1 cellular context compared by ENCODE assay signal in the genomic region with DNA sequence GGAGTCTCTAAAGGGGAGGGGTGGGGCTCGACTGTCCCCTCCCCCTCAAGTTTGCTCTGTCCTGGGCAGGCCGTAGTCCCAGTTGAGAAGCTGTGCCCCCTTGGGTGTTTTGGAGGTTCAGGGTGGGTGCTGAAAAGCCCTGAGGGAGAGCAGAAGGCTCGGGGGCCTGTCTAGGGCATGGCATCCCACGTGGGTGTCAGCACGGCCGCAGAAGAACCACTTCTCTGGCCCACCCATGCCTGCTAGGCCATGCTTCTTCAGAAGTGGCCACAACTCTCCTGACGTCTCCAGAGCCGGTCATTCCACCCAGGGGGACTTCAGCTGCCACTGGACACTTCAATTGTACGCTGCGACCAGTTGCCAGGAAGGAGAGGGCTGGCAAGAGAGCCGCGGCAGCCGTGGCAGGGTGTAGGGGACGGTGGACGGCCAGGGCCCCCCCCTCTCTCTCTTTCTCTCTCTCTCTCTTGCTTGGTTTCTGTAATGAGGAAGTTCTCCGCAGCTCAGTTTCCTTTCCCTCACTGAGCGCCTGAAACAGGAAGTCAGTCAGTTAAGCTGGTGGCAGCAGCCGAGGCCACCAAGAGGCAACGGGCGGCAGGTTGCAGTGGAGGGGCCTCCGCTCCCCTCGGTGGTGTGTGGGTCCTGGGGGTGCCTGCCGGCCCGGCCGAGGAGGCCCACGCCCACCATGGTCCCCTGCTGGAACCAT.
A peak's percentile ranks its signal among the peaks of the same experiment; 100 is the strongest.
TF ChIP-seq lines count a peak whose summit lies in the region.

A gene (plus strand): TSS at position 546 of the 703 bp plus-strand sequence. CDS start 137 bp downstream, at position 683.

TF ChIP-seq in HepG2, 621 proteins besides CTCF, POLR2A, EP300 and RAD21 (continued from another document and continues in another):
- TF ChIP-seq, protein P1, sequence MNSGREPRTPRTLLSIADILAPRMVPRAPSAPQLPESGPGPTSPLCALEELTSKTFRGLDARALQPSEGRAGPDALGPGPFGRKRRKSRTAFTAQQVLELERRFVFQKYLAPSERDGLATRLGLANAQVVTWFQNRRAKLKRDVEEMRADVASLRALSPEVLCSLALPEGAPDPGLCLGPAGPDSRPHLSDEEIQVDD (CRISPR knock-in tag; IDR thresholded peaks at IDR 0.05; ENCODE audit: borderline replicate concordance) = no peak
- TF ChIP-seq ZNF382 (CRISPR knock-in tag; IDR thresholded peaks at IDR 0.05; ENCODE audit: borderline replicate concordance) = no peak
- TF ChIP-seq HOXD1 (CRISPR knock-in tag; IDR thresholded peaks at IDR 0.05) = 0 out of 2 replicates have a peak, but pooled peaks have one; percentile 29
- TF ChIP-seq ARNTL (CRISPR knock-in tag; IDR thresholded peaks at IDR 0.05) = no peak
- TF ChIP-seq, protein P2, sequence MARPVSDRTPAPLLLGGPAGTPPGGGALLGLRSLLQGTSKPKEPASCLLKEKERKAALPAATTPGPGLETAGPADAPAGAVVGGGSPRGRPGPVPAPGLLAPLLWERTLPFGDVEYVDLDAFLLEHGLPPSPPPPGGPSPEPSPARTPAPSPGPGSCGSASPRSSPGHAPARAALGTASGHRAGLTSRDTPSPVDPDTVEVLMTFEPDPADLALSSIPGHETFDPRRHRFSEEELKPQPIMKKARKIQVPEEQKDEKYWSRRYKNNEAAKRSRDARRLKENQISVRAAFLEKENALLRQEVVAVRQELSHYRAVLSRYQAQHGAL (CRISPR knock-in tag; IDR thresholded peaks at IDR 0.05; ENCODE audit: not compliant biosample characterization) = no peak
- TF ChIP-seq, protein P3, sequence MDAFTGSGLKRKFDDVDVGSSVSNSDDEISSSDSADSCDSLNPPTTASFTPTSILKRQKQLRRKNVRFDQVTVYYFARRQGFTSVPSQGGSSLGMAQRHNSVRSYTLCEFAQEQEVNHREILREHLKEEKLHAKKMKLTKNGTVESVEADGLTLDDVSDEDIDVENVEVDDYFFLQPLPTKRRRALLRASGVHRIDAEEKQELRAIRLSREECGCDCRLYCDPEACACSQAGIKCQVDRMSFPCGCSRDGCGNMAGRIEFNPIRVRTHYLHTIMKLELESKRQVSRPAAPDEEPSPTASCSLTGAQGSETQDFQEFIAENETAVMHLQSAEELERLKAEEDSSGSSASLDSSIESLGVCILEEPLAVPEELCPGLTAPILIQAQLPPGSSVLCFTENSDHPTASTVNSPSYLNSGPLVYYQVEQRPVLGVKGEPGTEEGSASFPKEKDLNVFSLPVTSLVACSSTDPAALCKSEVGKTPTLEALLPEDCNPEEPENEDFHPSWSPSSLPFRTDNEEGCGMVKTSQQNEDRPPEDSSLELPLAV (CRISPR knock-in tag; conservative IDR thresholded peaks at IDR 0.05; ENCODE audit: low read depth) = no peak
- TF ChIP-seq, protein P4, sequence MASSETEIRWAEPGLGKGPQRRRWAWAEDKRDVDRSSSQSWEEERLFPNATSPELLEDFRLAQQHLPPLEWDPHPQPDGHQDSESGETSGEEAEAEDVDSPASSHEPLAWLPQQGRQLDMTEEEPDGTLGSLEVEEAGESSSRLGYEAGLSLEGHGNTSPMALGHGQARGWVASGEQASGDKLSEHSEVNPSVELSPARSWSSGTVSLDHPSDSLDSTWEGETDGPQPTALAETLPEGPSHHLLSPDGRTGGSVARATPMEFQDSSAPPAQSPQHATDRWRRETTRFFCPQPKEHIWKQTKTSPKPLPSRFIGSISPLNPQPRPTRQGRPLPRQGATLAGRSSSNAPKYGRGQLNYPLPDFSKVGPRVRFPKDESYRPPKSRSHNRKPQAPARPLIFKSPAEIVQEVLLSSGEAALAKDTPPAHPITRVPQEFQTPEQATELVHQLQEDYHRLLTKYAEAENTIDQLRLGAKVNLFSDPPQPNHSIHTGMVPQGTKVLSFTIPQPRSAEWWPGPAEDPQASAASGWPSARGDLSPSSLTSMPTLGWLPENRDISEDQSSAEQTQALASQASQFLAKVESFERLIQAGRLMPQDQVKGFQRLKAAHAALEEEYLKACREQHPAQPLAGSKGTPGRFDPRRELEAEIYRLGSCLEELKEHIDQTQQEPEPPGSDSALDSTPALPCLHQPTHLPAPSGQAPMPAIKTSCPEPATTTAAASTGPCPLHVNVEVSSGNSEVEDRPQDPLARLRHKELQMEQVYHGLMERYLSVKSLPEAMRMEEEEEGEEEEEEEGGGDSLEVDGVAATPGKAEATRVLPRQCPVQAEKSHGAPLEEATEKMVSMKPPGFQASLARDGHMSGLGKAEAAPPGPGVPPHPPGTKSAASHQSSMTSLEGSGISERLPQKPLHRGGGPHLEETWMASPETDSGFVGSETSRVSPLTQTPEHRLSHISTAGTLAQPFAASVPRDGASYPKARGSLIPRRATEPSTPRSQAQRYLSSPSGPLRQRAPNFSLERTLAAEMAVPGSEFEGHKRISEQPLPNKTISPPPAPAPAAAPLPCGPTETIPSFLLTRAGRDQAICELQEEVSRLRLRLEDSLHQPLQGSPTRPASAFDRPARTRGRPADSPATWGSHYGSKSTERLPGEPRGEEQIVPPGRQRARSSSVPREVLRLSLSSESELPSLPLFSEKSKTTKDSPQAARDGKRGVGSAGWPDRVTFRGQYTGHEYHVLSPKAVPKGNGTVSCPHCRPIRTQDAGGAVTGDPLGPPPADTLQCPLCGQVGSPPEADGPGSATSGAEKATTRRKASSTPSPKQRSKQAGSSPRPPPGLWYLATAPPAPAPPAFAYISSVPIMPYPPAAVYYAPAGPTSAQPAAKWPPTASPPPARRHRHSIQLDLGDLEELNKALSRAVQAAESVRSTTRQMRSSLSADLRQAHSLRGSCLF (CRISPR knock-in tag; IDR thresholded peaks at IDR 0.05; ENCODE audit: borderline replicate concordance) = no peak
- TF ChIP-seq TAF15 (IDR thresholded peaks at IDR 0.05; ENCODE audit: low read depth, low read length, poor library complexity, severe bottlenecking) = no peak
- TF ChIP-seq POLR2AphosphoS2 (IDR thresholded peaks at IDR 0.05; ENCODE audit: low read depth, low read length) = no peak
- TF ChIP-seq TGIF2 (CRISPR knock-in tag; IDR thresholded peaks at IDR 0.05) = no peak; the same call in 1 of the 2 replicates
- TF ChIP-seq, protein P5, sequence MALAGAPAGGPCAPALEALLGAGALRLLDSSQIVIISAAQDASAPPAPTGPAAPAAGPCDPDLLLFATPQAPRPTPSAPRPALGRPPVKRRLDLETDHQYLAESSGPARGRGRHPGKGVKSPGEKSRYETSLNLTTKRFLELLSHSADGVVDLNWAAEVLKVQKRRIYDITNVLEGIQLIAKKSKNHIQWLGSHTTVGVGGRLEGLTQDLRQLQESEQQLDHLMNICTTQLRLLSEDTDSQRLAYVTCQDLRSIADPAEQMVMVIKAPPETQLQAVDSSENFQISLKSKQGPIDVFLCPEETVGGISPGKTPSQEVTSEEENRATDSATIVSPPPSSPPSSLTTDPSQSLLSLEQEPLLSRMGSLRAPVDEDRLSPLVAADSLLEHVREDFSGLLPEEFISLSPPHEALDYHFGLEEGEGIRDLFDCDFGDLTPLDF (CRISPR knock-in tag; IDR thresholded peaks at IDR 0.05) = no peak
- TF ChIP-seq ZNF839 (CRISPR knock-in tag; IDR thresholded peaks at IDR 0.05; ENCODE audit: borderline replicate concordance) = no peak
- peak; percentile 67; the same call in 1 of the 2 replicates for TF ChIP-seq ZMYM4 (CRISPR knock-in tag; IDR thresholded peaks at IDR 0.05)
- no peak for TF ChIP-seq PPARG (CRISPR knock-in tag; conservative IDR thresholded peaks at IDR 0.05)
- TF ChIP-seq, protein P6, sequence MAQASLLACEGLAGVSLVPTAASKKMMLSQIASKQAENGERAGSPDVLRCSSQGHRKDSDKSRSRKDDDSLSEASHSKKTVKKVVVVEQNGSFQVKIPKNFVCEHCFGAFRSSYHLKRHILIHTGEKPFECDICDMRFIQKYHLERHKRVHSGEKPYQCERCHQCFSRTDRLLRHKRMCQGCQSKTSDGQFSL (CRISPR knock-in tag; IDR thresholded peaks at IDR 0.05) = peak; percentile 93
- no peak for TF ChIP-seq ZNF225 (CRISPR knock-in tag; IDR thresholded peaks at IDR 0.05)
- TF ChIP-seq MAF1 (CRISPR knock-in tag; IDR thresholded peaks at IDR 0.05; ENCODE audit: borderline replicate concordance) = no peak; the same call in 1 of the 2 replicates
- TF ChIP-seq ZNF44 (CRISPR knock-in tag; IDR thresholded peaks at IDR 0.05) = no peak
- no peak for TF ChIP-seq CCDC6 (CRISPR knock-in tag; IDR thresholded peaks at IDR 0.05)
- TF ChIP-seq ZNF607 (CRISPR knock-in tag; IDR thresholded peaks at IDR 0.05; ENCODE audit: borderline replicate concordance) = no peak
- no peak for TF ChIP-seq RELA (CRISPR knock-in tag; IDR thresholded peaks at IDR 0.05)
- no peak for TF ChIP-seq SAFB2 (CRISPR knock-in tag; IDR thresholded peaks at IDR 0.05; ENCODE audit: borderline replicate concordance, low read depth)
- no peak for TF ChIP-seq ZNF446 (CRISPR knock-in tag; IDR thresholded peaks at IDR 0.05)
- TF ChIP-seq, protein P7, sequence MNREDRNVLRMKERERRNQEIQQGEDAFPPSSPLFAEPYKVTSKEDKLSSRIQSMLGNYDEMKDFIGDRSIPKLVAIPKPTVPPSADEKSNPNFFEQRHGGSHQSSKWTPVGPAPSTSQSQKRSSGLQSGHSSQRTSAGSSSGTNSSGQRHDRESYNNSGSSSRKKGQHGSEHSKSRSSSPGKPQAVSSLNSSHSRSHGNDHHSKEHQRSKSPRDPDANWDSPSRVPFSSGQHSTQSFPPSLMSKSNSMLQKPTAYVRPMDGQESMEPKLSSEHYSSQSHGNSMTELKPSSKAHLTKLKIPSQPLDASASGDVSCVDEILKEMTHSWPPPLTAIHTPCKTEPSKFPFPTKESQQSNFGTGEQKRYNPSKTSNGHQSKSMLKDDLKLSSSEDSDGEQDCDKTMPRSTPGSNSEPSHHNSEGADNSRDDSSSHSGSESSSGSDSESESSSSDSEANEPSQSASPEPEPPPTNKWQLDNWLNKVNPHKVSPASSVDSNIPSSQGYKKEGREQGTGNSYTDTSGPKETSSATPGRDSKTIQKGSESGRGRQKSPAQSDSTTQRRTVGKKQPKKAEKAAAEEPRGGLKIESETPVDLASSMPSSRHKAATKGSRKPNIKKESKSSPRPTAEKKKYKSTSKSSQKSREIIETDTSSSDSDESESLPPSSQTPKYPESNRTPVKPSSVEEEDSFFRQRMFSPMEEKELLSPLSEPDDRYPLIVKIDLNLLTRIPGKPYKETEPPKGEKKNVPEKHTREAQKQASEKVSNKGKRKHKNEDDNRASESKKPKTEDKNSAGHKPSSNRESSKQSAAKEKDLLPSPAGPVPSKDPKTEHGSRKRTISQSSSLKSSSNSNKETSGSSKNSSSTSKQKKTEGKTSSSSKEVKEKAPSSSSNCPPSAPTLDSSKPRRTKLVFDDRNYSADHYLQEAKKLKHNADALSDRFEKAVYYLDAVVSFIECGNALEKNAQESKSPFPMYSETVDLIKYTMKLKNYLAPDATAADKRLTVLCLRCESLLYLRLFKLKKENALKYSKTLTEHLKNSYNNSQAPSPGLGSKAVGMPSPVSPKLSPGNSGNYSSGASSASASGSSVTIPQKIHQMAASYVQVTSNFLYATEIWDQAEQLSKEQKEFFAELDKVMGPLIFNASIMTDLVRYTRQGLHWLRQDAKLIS (CRISPR knock-in tag; IDR thresholded peaks at IDR 0.05) = no peak
- TF ChIP-seq PTBP1 (IDR thresholded peaks at IDR 0.05; ENCODE audit: low read depth, low read length, poor library complexity, severe bottlenecking) = no peak
- 0 out of 2 replicates have a peak, but pooled peaks have one; percentile 35 for TF ChIP-seq KDM5A (IDR thresholded peaks at IDR 0.05; ENCODE audit: borderline replicate concordance, low read length)
- 0 out of 2 replicates have a peak, but pooled peaks have one; percentile 38 for TF ChIP-seq ZNF777 (CRISPR knock-in tag; IDR thresholded peaks at IDR 0.05)
- TF ChIP-seq, protein P8, sequence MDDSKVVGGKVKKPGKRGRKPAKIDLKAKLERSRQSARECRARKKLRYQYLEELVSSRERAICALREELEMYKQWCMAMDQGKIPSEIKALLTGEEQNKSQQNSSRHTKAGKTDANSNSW (CRISPR knock-in tag; IDR thresholded peaks at IDR 0.05; ENCODE audit: borderline replicate concordance) = no peak
- TF ChIP-seq, protein P9, sequence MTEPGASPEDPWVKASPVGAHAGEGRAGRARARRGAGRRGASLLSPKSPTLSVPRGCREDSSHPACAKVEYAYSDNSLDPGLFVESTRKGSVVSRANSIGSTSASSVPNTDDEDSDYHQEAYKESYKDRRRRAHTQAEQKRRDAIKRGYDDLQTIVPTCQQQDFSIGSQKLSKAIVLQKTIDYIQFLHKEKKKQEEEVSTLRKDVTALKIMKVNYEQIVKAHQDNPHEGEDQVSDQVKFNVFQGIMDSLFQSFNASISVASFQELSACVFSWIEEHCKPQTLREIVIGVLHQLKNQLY (CRISPR knock-in tag; IDR thresholded peaks at IDR 0.05) = no peak; the same call in 1 of the 2 replicates
- TF ChIP-seq POGZ (CRISPR knock-in tag; IDR thresholded peaks at IDR 0.05) = 0 out of 2 replicates have a peak, but pooled peaks have one; percentile 4
- TF ChIP-seq SNRNP70 (IDR thresholded peaks at IDR 0.05; ENCODE audit: low read depth, low read length) = no peak
- TF ChIP-seq, protein P10, sequence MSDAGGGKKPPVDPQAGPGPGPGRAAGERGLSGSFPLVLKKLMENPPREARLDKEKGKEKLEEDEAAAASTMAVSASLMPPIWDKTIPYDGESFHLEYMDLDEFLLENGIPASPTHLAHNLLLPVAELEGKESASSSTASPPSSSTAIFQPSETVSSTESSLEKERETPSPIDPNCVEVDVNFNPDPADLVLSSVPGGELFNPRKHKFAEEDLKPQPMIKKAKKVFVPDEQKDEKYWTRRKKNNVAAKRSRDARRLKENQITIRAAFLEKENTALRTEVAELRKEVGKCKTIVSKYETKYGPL (CRISPR knock-in tag; IDR thresholded peaks at IDR 0.05) = no peak
- TF ChIP-seq ZFP62 (CRISPR knock-in tag; IDR thresholded peaks at IDR 0.05) = no peak
- TF ChIP-seq ZNF543 (CRISPR knock-in tag; IDR thresholded peaks at IDR 0.05) = peak; percentile 65; the same call in 1 of the 2 replicates
- TF ChIP-seq ZNF552 (CRISPR knock-in tag; IDR thresholded peaks at IDR 0.05; ENCODE audit: borderline replicate concordance) = no peak
- peak; percentile 75 for TF ChIP-seq ZBTB20 (CRISPR knock-in tag; IDR thresholded peaks at IDR 0.05; ENCODE audit: borderline replicate concordance, low read depth)
- TF ChIP-seq U2AF2 (IDR thresholded peaks at IDR 0.05; ENCODE audit: low read depth, low read length) = no peak; the same call in 1 of the 2 replicates
- TF ChIP-seq FOXJ3 (CRISPR knock-in tag; IDR thresholded peaks at IDR 0.05; ENCODE audit: borderline replicate concordance) = no peak
- no peak for TF ChIP-seq EED (CRISPR knock-in tag; IDR thresholded peaks at IDR 0.05)
- TF ChIP-seq HDAC1 (CRISPR knock-in tag; IDR thresholded peaks at IDR 0.05) = peak; percentile 19; the same call in 1 of the 2 replicates
- TF ChIP-seq ZNF570 (CRISPR knock-in tag; IDR thresholded peaks at IDR 0.05; ENCODE audit: borderline replicate concordance) = no peak
- TF ChIP-seq ZNF674 (CRISPR knock-in tag; IDR thresholded peaks at IDR 0.05; ENCODE audit: low read depth) = no peak
- TF ChIP-seq, protein P11, sequence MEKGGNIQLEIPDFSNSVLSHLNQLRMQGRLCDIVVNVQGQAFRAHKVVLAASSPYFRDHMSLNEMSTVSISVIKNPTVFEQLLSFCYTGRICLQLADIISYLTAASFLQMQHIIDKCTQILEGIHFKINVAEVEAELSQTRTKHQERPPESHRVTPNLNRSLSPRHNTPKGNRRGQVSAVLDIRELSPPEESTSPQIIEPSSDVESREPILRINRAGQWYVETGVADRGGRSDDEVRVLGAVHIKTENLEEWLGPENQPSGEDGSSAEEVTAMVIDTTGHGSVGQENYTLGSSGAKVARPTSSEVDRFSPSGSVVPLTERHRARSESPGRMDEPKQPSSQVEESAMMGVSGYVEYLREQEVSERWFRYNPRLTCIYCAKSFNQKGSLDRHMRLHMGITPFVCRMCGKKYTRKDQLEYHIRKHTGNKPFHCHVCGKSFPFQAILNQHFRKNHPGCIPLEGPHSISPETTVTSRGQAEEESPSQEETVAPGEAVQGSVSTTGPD (CRISPR knock-in tag; IDR thresholded peaks at IDR 0.05) = peak; percentile 18; the same call in 1 of the 2 replicates
